ENCODE assay signal across 9 cellular contexts in the genomic region with DNA sequence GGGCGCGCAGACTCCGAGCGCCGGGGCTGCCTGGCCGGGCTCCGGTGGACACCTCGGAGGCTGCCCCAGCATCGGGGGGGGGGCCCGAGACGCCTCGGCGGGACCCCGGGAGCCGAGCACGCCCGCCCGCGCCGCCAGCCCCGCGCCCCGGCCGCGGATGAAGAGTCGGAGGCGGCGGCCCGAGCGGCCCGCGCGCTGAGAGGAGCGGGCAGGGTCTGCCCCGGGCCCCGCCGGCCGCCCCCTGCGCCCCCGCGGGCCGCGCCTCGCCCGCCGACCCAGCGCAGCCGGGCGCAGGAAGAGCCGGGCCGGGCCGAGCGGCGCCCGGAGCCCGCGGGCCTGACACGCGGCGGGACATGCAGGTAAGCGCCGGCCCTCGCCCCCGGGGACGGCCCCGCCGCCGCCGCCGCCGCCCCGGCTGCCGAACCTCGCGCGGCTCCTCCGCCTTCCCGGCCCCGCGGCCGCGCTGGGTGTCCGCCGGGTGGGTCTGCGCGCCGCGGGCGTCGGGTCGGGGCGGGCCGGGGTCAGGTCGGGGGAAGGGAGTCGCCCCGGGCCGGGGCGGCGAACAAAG.
DNase-seq lines count a peak whose midpoint lies in the region; ATAC-seq and TF ChIP-seq lines count a peak whose summit lies in the region.
"Had no signal": no experiment of that assay in that cellular context is flagged by ENCODE, and none has a peak within 500 bp of the region (broad histone marks: within the 10 kb centered on the region; RNA-seq: fewer than 3 reads in every experiment).

No MANE protein-coding gene starts in this region.

- no peak for TF ChIP-seq RAD21 in SK-N-SH (IDR thresholded peaks at IDR 0.05; ENCODE audit: low read length)

- CTCF ChIA-PET in SK-N-SH (lab: Yijun Ruan, JAX), result interaction anchor here (0.7 kb wide), 1 partner anchor 413 kb away, joined by 4 read pairs; no protein-coding TSS in a partner anchor

- in situ Hi-C loops in astrocyte of the spinal cord (cut with HindIII; ENCODE audit: low sequenced_read_pairs), result no loop called here

- peaks cover 42% of the 10 kb centered on the region for H4K20me1 ChIP-seq in SK-N-SH (ENCODE audit: insufficient read depth)

- H3K4me3 ChIP-seq in SK-N-SH (ENCODE audit: low read depth in 2 of 2, low read length in 1 of 2), result peak overlapping the region; percentile 59 to 81
- peak overlapping the region; percentile 58 for H3K4me3 ChIP-seq in astrocyte of the spinal cord (ENCODE audit: low read depth, low read length)
- H3K4me3 ChIP-seq in thymus (ENCODE audit: low read length), result peak overlapping the region; percentile 49

- H3K9me3 ChIP-seq in SK-N-SH, result no peaks in the 10 kb centered on the region
- no peaks in the 10 kb centered on the region for H3K9me3 ChIP-seq in thymus (ENCODE audit: control insufficient read depth)

- no peaks in the 10 kb centered on the region for H3F3A ChIP-seq in SK-N-SH (replicated peaks; ENCODE audit: insufficient read depth)

- no CpG with 5 or more reads among the region's 99 CpGs for WGBS in SK-N-SH (ENCODE audit: low lambda C conversion rate)
- under 1% methylated on average over 99 of the region's 99 CpGs for WGBS in thymus

- TF ChIP-seq EP300 in SK-N-SH (IDR thresholded peaks at IDR 0.05; ENCODE audit: borderline replicate concordance in 1 of 2, low read depth in 1 of 2, low read length in 1 of 2), result no peak

- H3K4me1 ChIP-seq in SK-N-SH (ENCODE audit: control insufficient read depth in 1 of 2, insufficient read depth in 2 of 2, low read depth in 1 of 2, low read length in 1 of 2), result peaks cover 7 to 30% of the 10 kb centered on the region in 2 experiments; a peak in 3 of 4 replicates
- peaks cover 5% of the 10 kb centered on the region for H3K4me1 ChIP-seq in thymus (ENCODE audit: control insufficient read depth, insufficient read depth, low read length)

- no peak for ATAC-seq in SK-N-SH treated with all-trans-retinoic acid at 6 μM for 48 hours
- peak; percentile 43 for ATAC-seq in left lobe of liver
- no peak for ATAC-seq in HG02623 (IDR thresholded peaks at IDR 0.05; ENCODE audit: unreplicated experiment)
- ATAC-seq in HG03139 (IDR thresholded peaks at IDR 0.05; ENCODE audit: unreplicated experiment), result no peak

- H3K4me2 ChIP-seq in SK-N-SH, result peak overlapping the region; percentile 93; the same call in 1 of the 2 replicates

- POLR2A ChIA-PET in SK-N-SH (lab: Yijun Ruan, JAX), result no interaction called here

- TF ChIP-seq CTCF in SK-N-SH (IDR thresholded peaks at IDR 0.05), result no peak
- TF ChIP-seq CTCF in astrocyte of the spinal cord (IDR thresholded peaks at IDR 0.05; ENCODE audit: low read depth, low read length), result no peak

- H3K27me3 ChIP-seq in SK-N-SH (ENCODE audit: insufficient read depth) (no peaks in the 10 kb centered on the region), thymus (ENCODE audit: control insufficient read depth, insufficient read depth) (peaks cover 75% of the 10 kb centered on the region)

- no peak overlapping the region for H3K27ac ChIP-seq in SK-N-SH (ENCODE audit: low read depth in 2 of 2, low read length in 1 of 2)
- no peak overlapping the region for H3K27ac ChIP-seq in thymus (ENCODE audit: low read depth)

- DNase-seq in SK-N-SH, result peak; percentile 79
- DNase-seq in astrocyte of the spinal cord (ENCODE audit: low read depth, low spot score), result no peak
- DNase-seq in left lobe of liver (ENCODE audit: low spot score), result no peak
- DNase-seq in AG08395 (ENCODE audit: low spot score), result no peak
- DNase-seq: CD4-positive, CD25-positive, alpha-beta regulatory T cell had no signal

- H3K9me2 ChIP-seq in SK-N-SH, result no peaks in the 10 kb centered on the region

- H3K36me3 ChIP-seq in SK-N-SH (replicated peaks in 1 of 2; ENCODE audit: control insufficient read depth in 1 of 2, insufficient read depth in 2 of 2, low read length in 1 of 2) (no peaks in the 10 kb centered on the region), thymus (ENCODE audit: control insufficient read depth, insufficient read depth) (no peaks in the 10 kb centered on the region)

- peak overlapping the region; percentile 79 for H3K9ac ChIP-seq in SK-N-SH

- peaks cover 62% of the 10 kb centered on the region for H3K79me2 ChIP-seq in SK-N-SH (ENCODE audit: insufficient read depth)

- H2AFZ ChIP-seq in SK-N-SH (ENCODE audit: low read depth), result no peak overlapping the region

TF ChIP-seq in SK-N-SH, 30 proteins besides CTCF, POLR2A, EP300 and RAD21 (continues in another document):
- no peak for TF ChIP-seq NFIC (IDR thresholded peaks at IDR 0.05; ENCODE audit: borderline replicate concordance)
- TF ChIP-seq JUND (IDR thresholded peaks at IDR 0.05), result no peak
- no peak for TF ChIP-seq EZH2phosphoT487 (IDR thresholded peaks at IDR 0.05; ENCODE audit: borderline replicate concordance, low read depth)
- TF ChIP-seq, protein P1, sequence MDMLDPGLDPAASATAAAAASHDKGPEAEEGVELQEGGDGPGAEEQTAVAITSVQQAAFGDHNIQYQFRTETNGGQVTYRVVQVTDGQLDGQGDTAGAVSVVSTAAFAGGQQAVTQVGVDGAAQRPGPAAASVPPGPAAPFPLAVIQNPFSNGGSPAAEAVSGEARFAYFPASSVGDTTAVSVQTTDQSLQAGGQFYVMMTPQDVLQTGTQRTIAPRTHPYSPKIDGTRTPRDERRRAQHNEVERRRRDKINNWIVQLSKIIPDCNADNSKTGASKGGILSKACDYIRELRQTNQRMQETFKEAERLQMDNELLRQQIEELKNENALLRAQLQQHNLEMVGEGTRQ (IDR thresholded peaks at IDR 0.05; ENCODE audit: borderline replicate concordance, low read depth, low read length), result no peak
- no peak for TF ChIP-seq RFX5 (IDR thresholded peaks at IDR 0.05; ENCODE audit: low read length)
- TF ChIP-seq GATA2 (CRISPR knock-in tag; IDR thresholded peaks at IDR 0.05), result no peak

TF ChIP-seq in SK-N-SH treated with all-trans-retinoic acid at 6 μM for 48 hours, 23 proteins besides CTCF, POLR2A, EP300 and RAD21 (continues in another document):
- TF ChIP-seq, protein P2, sequence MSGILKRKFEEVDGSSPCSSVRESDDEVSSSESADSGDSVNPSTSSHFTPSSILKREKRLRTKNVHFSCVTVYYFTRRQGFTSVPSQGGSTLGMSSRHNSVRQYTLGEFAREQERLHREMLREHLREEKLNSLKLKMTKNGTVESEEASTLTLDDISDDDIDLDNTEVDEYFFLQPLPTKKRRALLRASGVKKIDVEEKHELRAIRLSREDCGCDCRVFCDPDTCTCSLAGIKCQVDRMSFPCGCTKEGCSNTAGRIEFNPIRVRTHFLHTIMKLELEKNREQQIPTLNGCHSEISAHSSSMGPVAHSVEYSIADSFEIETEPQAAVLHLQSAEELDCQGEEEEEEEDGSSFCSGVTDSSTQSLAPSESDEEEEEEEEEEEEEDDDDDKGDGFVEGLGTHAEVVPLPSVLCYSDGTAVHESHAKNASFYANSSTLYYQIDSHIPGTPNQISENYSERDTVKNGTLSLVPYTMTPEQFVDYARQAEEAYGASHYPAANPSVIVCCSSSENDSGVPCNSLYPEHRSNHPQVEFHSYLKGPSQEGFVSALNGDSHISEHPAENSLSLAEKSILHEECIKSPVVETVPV (CRISPR knock-in tag; IDR thresholded peaks at IDR 0.05), result no peak
- TF ChIP-seq, protein P3, sequence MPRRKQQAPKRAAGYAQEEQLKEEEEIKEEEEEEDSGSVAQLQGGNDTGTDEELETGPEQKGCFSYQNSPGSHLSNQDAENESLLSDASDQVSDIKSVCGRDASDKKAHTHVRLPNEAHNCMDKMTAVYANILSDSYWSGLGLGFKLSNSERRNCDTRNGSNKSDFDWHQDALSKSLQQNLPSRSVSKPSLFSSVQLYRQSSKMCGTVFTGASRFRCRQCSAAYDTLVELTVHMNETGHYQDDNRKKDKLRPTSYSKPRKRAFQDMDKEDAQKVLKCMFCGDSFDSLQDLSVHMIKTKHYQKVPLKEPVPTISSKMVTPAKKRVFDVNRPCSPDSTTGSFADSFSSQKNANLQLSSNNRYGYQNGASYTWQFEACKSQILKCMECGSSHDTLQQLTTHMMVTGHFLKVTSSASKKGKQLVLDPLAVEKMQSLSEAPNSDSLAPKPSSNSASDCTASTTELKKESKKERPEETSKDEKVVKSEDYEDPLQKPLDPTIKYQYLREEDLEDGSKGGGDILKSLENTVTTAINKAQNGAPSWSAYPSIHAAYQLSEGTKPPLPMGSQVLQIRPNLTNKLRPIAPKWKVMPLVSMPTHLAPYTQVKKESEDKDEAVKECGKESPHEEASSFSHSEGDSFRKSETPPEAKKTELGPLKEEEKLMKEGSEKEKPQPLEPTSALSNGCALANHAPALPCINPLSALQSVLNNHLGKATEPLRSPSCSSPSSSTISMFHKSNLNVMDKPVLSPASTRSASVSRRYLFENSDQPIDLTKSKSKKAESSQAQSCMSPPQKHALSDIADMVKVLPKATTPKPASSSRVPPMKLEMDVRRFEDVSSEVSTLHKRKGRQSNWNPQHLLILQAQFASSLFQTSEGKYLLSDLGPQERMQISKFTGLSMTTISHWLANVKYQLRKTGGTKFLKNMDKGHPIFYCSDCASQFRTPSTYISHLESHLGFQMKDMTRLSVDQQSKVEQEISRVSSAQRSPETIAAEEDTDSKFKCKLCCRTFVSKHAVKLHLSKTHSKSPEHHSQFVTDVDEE (CRISPR knock-in tag; IDR thresholded peaks at IDR 0.05), result no peak
- TF ChIP-seq SNAI2 (CRISPR knock-in tag; IDR thresholded peaks at IDR 0.05) (no peak), ZNF565 (CRISPR knock-in tag; conservative IDR thresholded peaks at IDR 0.05; ENCODE audit: low read depth) (no peak), TOX (CRISPR knock-in tag; IDR thresholded peaks at IDR 0.05; ENCODE audit: borderline replicate concordance) (no peak), BACH2 (CRISPR knock-in tag; IDR thresholded peaks at IDR 0.05; ENCODE audit: borderline replicate concordance) (no peak), TCF4 (CRISPR knock-in tag; IDR thresholded peaks at IDR 0.05; ENCODE audit: borderline replicate concordance) (no peak), ARNTL (CRISPR knock-in tag; IDR thresholded peaks at IDR 0.05; ENCODE audit: borderline replicate concordance, low read depth) (no peak), ZC3H10 (CRISPR knock-in tag; IDR thresholded peaks at IDR 0.05) (no peak)
- TF ChIP-seq, protein P4, sequence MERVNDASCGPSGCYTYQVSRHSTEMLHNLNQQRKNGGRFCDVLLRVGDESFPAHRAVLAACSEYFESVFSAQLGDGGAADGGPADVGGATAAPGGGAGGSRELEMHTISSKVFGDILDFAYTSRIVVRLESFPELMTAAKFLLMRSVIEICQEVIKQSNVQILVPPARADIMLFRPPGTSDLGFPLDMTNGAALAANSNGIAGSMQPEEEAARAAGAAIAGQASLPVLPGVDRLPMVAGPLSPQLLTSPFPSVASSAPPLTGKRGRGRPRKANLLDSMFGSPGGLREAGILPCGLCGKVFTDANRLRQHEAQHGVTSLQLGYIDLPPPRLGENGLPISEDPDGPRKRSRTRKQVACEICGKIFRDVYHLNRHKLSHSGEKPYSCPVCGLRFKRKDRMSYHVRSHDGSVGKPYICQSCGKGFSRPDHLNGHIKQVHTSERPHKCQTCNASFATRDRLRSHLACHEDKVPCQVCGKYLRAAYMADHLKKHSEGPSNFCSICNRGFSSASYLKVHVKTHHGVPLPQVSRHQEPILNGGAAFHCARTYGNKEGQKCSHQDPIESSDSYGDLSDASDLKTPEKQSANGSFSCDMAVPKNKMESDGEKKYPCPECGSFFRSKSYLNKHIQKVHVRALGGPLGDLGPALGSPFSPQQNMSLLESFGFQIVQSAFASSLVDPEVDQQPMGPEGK (CRISPR knock-in tag; IDR thresholded peaks at IDR 0.05; ENCODE audit: borderline replicate concordance), result no peak
